ENCODE assay signal across 1 cellular context in genomic region chr1:31372051-31372450, GRCh38.
TF ChIP-seq lines count a peak whose summit lies in the region.

No MANE protein-coding gene starts in this region.

TF ChIP-seq in GM23338, 12 proteins besides CTCF, POLR2A, EP300 and RAD21:
- TF ChIP-seq ETS1 (IDR thresholded peaks at IDR 0.05) (no peak), EZH2 (IDR thresholded peaks at IDR 0.05; ENCODE audit: low read depth, unreplicated experiment) (no peak), ZNF462 (CRISPR knock-in tag; IDR thresholded peaks at IDR 0.05) (no peak), ZNF114 (CRISPR knock-in tag; IDR thresholded peaks at IDR 0.05) (no peak), STAT1 (IDR thresholded peaks at IDR 0.05; ENCODE audit: unreplicated experiment) (no peak), POLR2AphosphoS5 (IDR thresholded peaks at IDR 0.05; ENCODE audit: low read depth) (no peak), EZH2phosphoT487 (IDR thresholded peaks at IDR 0.05; ENCODE audit: unreplicated experiment) (no peak), REST (IDR thresholded peaks at IDR 0.05; ENCODE audit: unreplicated experiment) (no peak), ZNF331 (CRISPR knock-in tag; IDR thresholded peaks at IDR 0.05; ENCODE audit: low read depth) (no peak), JUNB (IDR thresholded peaks at IDR 0.05; ENCODE audit: unreplicated experiment) (no peak), CREB1 (CRISPR knock-in tag; IDR thresholded peaks at IDR 0.05; ENCODE audit: low read depth) (no peak)
